Comparison of ENCODE assay signal across 19 cellular contexts in the genomic region with DNA sequence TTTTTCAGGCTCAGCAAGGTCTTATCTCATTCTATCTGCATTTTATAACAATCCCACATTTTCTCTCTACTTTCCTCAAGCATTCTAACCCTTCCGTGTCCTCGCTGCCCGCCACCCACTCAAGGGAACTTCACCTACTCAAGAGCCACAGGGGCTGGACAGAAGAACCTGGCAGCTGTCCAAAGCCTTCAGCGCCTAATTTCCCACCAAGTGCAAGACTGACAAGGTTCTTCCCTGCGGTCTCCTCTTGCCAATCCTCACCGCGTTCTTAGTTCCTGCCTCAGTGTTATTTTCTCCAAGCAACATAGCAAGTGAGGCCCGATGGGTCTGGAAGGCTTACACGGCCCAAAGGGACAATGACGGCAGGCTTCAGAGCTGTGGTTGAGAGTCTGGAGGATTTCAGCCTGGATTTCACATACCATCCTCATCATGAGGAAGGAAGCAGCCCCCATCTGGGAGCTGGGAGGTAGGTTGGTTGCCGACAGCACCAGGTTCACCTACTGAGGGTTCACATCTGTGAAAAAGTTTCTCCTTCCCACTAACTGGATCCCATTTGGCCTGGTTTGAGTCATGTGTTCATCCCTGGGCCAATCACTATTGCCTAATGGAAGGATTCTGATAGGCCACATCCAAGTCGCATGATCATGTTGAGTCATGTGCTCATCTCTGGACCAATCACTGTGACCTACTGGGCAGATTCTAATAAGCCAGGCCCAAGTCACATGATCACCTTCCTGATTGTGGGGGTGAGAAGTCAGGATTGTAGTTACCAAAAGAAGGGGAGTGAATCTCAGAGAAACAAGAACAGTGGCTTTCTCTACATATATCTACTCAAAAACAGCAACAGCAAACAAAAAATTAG.
DNase-seq lines count a peak whose midpoint lies in the region; ATAC-seq and TF ChIP-seq lines count a peak whose summit lies in the region.
"Had no signal": no experiment of that assay in that cellular context is flagged by ENCODE, and none has a peak within 500 bp of the region (broad histone marks: within the 10 kb centered on the region; RNA-seq: fewer than 3 reads in every experiment).

No MANE protein-coding gene starts in this region.

- 74 to 90% methylated on average over 8 to 12 of the region's 12 CpGs for WGBS in esophagus squamous epithelium, 2 donors
- WGBS in spleen, 5 donors, result 67 to 75% (median 71%) methylated on average over 12 of the region's 12 CpGs

- H3K9me3 ChIP-seq in esophagus squamous epithelium, result no peaks in the 10 kb centered on the region
- no peaks in the 10 kb centered on the region for H3K9me3 ChIP-seq in spleen
- H3K9me3 ChIP-seq in HAP-1, result no peaks in the 10 kb centered on the region
- H3K9me3 ChIP-seq: suprapubic skin had no signal

- intact Hi-C loops in esophagus squamous epithelium (cut with DNase I), result no loop called here
- intact Hi-C loops in spleen (cut with DNase I; ENCODE audit: low total_unique reads), result no loop called here

- H3K4me3 ChIP-seq in esophagus squamous epithelium (no peak overlapping the region), spleen (no peak overlapping the region), HAP-1 (no peak overlapping the region)
- H3K4me3 ChIP-seq: GM23248, suprapubic skin had no signal

- in situ Hi-C loops in HAP-1 (cut with MboI; ENCODE audit: low sequenced_read_pairs), result no loop called here

- H3K4me1 ChIP-seq in esophagus squamous epithelium (peaks cover 0 to 52% (median 30%) of the 10 kb centered on the region in 3 donors), spleen (peaks cover 0 to 33% (median 6%) of the 10 kb centered on the region in 6 donors), HAP-1 (peaks cover 8% of the 10 kb centered on the region)

- H3K27me3 ChIP-seq in esophagus squamous epithelium (no peaks in the 10 kb centered on the region), spleen (replicated peaks in 1 of 7) (no peaks in the 10 kb centered on the region), HAP-1 (ENCODE audit: low read depth) (no peaks in the 10 kb centered on the region)
- H3K27me3 ChIP-seq: suprapubic skin had no signal

- TF ChIP-seq CTCF in esophagus squamous epithelium (IDR thresholded peaks at IDR 0.05), result no peak
- no peak for TF ChIP-seq CTCF in spleen (IDR thresholded peaks at IDR 0.05 in 8 of 11, conservative IDR thresholded peaks at IDR 0.05 in 3 of 11)

- no peak for TF ChIP-seq POLR2A in esophagus squamous epithelium (IDR thresholded peaks at IDR 0.05)
- TF ChIP-seq POLR2A in spleen (IDR thresholded peaks at IDR 0.05), result no peak

- peak; percentile 5 for DNase-seq in NCI-H2227 (lab: John Stamatoyannopoulos, UW; ENCODE audit: unreplicated experiment)
- DNase-seq in NCI-H2227 treated with DMSO at 0.1 percent for 48 hours (lab: John Stamatoyannopoulos, UW), result no peak
- DNase-seq in RKO (ENCODE audit: low spot score), result peak; percentile 9
- no peak for DNase-seq in esophagus squamous epithelium (lab: John Stamatoyannopoulos, UW)
- DNase-seq in spleen, result peak; percentile 40
- no peak for DNase-seq in HAP-1 (ENCODE audit: low spot score in 2 of 2)
- DNase-seq: 8988T; activated CD4-positive, alpha-beta T cell treated with anti-CD3 and anti-CD28 coated beads for 4 hours; activated naive CD4-positive, alpha-beta T cell treated with anti-CD3 and anti-CD28 coated beads, Interleukin-2, amount 50 U/mL, for 16 hours; caudate nucleus; DND-41; GM23248; NCI-H1048; NCI-H2171; SHP77 treated with DMSO at 0.1 percent for 48 hours; stimulated activated CD4-positive, alpha-beta T cell treated with anti-CD3 and anti-CD28 coated beads, Interleukin-2, amount 100 ng/mL, for 24 hours had no signal

- no peaks in the 10 kb centered on the region for H3K36me3 ChIP-seq in esophagus squamous epithelium
- H3K36me3 ChIP-seq in spleen, result no peaks in the 10 kb centered on the region
- H3K36me3 ChIP-seq in HAP-1 (replicated peaks), result no peaks in the 10 kb centered on the region
- H3K36me3 ChIP-seq: suprapubic skin had no signal

- peak overlapping the region in 3 of 4 donors; percentile 63 to 80 (median 70) for H3K27ac ChIP-seq in esophagus squamous epithelium
- peak overlapping the region in 5 of 8 donors; percentile 9 to 60 (median 40) for H3K27ac ChIP-seq in spleen
- H3K27ac ChIP-seq: GM23248, suprapubic skin had no signal

- no peak for ATAC-seq in GM18861 (IDR thresholded peaks at IDR 0.05; ENCODE audit: unreplicated experiment)
- no peak for ATAC-seq in GM18873 (IDR thresholded peaks at IDR 0.05; ENCODE audit: low FRiP score, unreplicated experiment)

Comparison
In these comparisons a context has a peak if more than half of its experiments do, and no peak if none do; other contexts are left out.
1. DNase-seq: peak in NCI-H2227 (single experiment), RKO (single experiment) and spleen (single experiment); none in NCI-H2227 treated with DMSO at 0.1 percent for 48 hours (single experiment), esophagus squamous epithelium (single experiment) and HAP-1 (0 of 2).